ENCODE assay signal across 20 cellular contexts in the genomic region with DNA sequence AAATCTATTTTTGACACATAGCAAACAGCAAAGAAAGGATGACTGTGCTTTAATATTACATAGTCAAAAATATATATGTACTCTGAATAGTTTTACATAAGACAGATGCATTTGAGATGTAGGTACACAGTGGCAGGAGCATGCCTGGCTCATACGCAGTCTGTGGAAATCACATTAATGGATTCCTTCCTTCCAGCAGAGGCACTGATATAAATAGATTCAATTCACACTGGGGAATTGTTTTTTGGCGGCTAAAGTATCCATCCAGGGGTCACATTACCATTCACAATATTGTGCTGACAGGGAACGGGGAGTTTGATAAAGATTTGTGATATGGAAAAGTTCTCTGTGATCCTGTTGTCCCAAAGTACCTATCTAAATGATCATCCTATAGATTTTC.
"Had no signal": no experiment of that assay in that cellular context is flagged by ENCODE, and none has a peak within 500 bp of the region (broad histone marks: within the 10 kb centered on the region; RNA-seq: fewer than 3 reads in every experiment).

No MANE protein-coding gene starts in this region.

- H3K9me3 ChIP-seq: colonic mucosa, lower lobe of right lung, psoas muscle, testis, tibial nerve had no signal

- ATAC-seq: left lobe of liver; lower lobe of right lung; psoas muscle; sciatic nerve; stimulated activated naive B cell treated with anti-CD40 and anti-IgM and Interleukin-4, amounts not matched to agents 10 μg/mL and 1 μg/mL and 100 μg/mL, for 72 hours; stimulated activated naive CD8-positive, alpha-beta T cell treated with anti-CD3 and anti-CD28 coated beads, Interleukin-15, amount 100 ng/mL, for 72 hours had no signal

- H3K36me3 ChIP-seq: colonic mucosa, heart left ventricle, lower lobe of right lung, tibial nerve had no signal

- H3K4me3 ChIP-seq: colonic mucosa, heart left ventricle, lower lobe of right lung, psoas muscle, skin epidermis, testis, tibial nerve had no signal

- H3K27ac ChIP-seq: colonic mucosa, lower lobe of right lung, psoas muscle, skin epidermis, testis, tibial nerve had no signal

- H3K27me3 ChIP-seq: colonic mucosa, heart left ventricle, testis, tibial nerve had no signal

- DNase-seq: colonic mucosa; dermis blood vessel endothelial cell; erythroblast; heart left ventricle; hypothalamus; islet precursor cell; lower lobe of right lung; naive B cell; psoas muscle; retina; stimulated activated CD4-positive, alpha-beta T cell treated with anti-CD3 and anti-CD28 coated beads, Interleukin-2, amount 100 ng/mL, for 24 hours; stimulated activated CD4-positive, alpha-beta T cell treated with anti-CD3 and anti-CD28 coated beads, Interleukin-4, amount 100 ng/mL, for 4 hours; stimulated activated naive B cell treated with anti-CD40 and anti-IgM and Interleukin-4, amounts not matched to agents 10 μg/mL and 1 μg/mL and 100 μg/mL, for 72 hours; stimulated activated naive CD8-positive, alpha-beta T cell treated with anti-CD3 and anti-CD28 coated beads, Interleukin-15, amount 100 ng/mL, for 72 hours; testis had no signal

- FAIRE-seq: frontal cortex had no signal

- H3K4me1 ChIP-seq: colonic mucosa, lower lobe of right lung, testis had no signal
